23 cellular contexts compared by ENCODE assay signal in the genomic region with DNA sequence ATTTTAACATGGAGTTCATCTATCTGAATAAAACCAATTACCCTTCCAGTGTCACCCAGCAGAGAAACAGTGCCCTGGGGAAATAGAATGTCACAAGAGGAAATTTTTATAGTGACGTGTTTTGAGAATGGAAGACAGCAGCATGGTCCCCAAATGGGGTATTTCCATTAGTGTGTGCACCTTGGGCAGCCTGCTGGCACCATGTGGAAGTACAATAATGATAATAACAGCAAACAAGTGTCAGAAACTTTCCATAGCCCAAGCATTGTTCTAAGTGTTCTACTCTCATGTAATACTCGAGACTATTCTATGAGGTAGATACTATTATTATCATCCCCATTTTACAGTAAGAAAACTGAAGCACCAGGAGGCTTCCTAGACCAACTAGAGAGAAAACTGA. TPM values are rescaled to one million over a fixed set of nuclear protein-coding genes. Genes with fewer than 3 reads are reported as not detected.
DNase-seq lines count a peak whose midpoint lies in the region; ATAC-seq, FAIRE-seq and TF ChIP-seq lines count a peak whose summit lies in the region.
"Had no signal": no experiment of that assay in that cellular context is flagged by ENCODE, and none has a peak within 500 bp of the region (broad histone marks: within the 10 kb centered on the region; RNA-seq: fewer than 3 reads in every experiment).

No MANE protein-coding gene starts in this region.

- H3K9me1 ChIP-seq in endothelial cell of umbilical vein (replicated peaks; ENCODE audit: control insufficient read depth, extremely low read depth, insufficient read depth, low read length), result no peaks in the 10 kb centered on the region

- no peak overlapping the region for H3K4me3 Mint-ChIP-seq in natural killer cell
- H3K4me3 Mint-ChIP-seq: HFFc6; naive thymus-derived CD4-positive, alpha-beta T cell had no signal

- no TSS peak for BruUV-seq in endothelial cell of umbilical vein (replicated peaks; lab: Mats Ljungman, UMichigan)

- H2AFZ ChIP-seq in endothelial cell of umbilical vein (ENCODE audit: low read depth, low read length), result no peak overlapping the region

- H3K4me1 ChIP-seq in endothelial cell of umbilical vein (ENCODE audit: control insufficient read depth, extremely low read depth, insufficient read depth, low read length), result no peaks in the 10 kb centered on the region
- no peaks in the 10 kb centered on the region for H3K4me1 ChIP-seq in lower lobe of right lung
- H3K4me1 ChIP-seq: Peyer's patch had no signal

- no peak for TF ChIP-seq POLR2A in endothelial cell of umbilical vein (IDR thresholded peaks at IDR 0.05; ENCODE audit: low read depth, low read length)

- no peak overlapping the region for H3K9ac ChIP-seq in endothelial cell of umbilical vein (replicated peaks; ENCODE audit: extremely low read depth, insufficient read depth, low read length)

- peak; percentile 50 for FAIRE-seq in endothelial cell of umbilical vein (lab: Jason Lieb, UNC)
- FAIRE-seq: A204.1, colon had no signal

- intact Hi-C loops in endothelial cell of umbilical vein (cut with micrococcal nuclease) (no loop called here), lower lobe of right lung (cut with DNase I) (no loop called here), natural killer cell (cut with micrococcal nuclease) (no loop called here)

- no peaks in the 10 kb centered on the region for H3K9me3 Mint-ChIP-seq in natural killer cell

- no peak overlapping the region for H3K27ac ChIP-seq in endothelial cell of umbilical vein (ENCODE audit: insufficient read depth, low read depth, low read length)
- no peak overlapping the region for H3K27ac ChIP-seq in lower lobe of right lung

- no peaks in the 10 kb centered on the region for H4K20me1 ChIP-seq in endothelial cell of umbilical vein (replicated peaks; ENCODE audit: control insufficient read depth, extremely low read depth, insufficient read depth, low read length)

- H3K27me3 ChIP-seq in endothelial cell of umbilical vein (ENCODE audit: control insufficient read depth in 2 of 2, insufficient read depth in 2 of 2, low read length in 2 of 2), result peaks cover 20 to 54% of the 10 kb centered on the region in 2 experiments
- H3K27me3 ChIP-seq in lower lobe of right lung (ENCODE audit: low read depth), result peaks cover 30% of the 10 kb centered on the region
- H3K27me3 ChIP-seq: Peyer's patch had no signal

- dilution Hi-C loops in endothelial cell of umbilical vein (cut with MboI; ENCODE audit: extremely low pct_ligation_motif_present, low sequenced_read_pairs), result no loop called here

- no peaks in the 10 kb centered on the region for H3K36me3 ChIP-seq in endothelial cell of umbilical vein (ENCODE audit: control insufficient read depth in 2 of 2, extremely low read depth in 1 of 2, insufficient read depth in 2 of 2, low read length in 2 of 2)
- H3K36me3 ChIP-seq in lower lobe of right lung, result no peaks in the 10 kb centered on the region
- H3K36me3 ChIP-seq: Peyer's patch had no signal

- no peak overlapping the region for H3K4me2 ChIP-seq in endothelial cell of umbilical vein (ENCODE audit: insufficient read depth, low read length)

- TF ChIP-seq CTCF in endothelial cell of umbilical vein (IDR thresholded peaks at IDR 0.05; ENCODE audit: extremely low read depth in 1 of 2, insufficient read depth in 1 of 2, low read depth in 1 of 2, low read length in 2 of 2) (peak in 1 of 2 donors; percentile 11), retinal pigment epithelial cell (conservative IDR thresholded peaks at IDR 0.05; ENCODE audit: low read depth, low read length) (peak; percentile 26), lower lobe of right lung (IDR thresholded peaks at IDR 0.05) (no peak), natural killer cell (IDR thresholded peaks at IDR 0.05) (no peak)

- no peak for ATAC-seq in lower lobe of right lung
- no peak for ATAC-seq in natural killer cell
- ATAC-seq: naive thymus-derived CD4-positive, alpha-beta T cell; sciatic nerve had no signal

- H3K4me1 Mint-ChIP-seq in natural killer cell, result no peaks in the 10 kb centered on the region

- no peak overlapping the region for H3K27ac Mint-ChIP-seq in natural killer cell
- H3K27ac Mint-ChIP-seq: HFFc6; naive thymus-derived CD4-positive, alpha-beta T cell had no signal

- H3K4me3 ChIP-seq in endothelial cell of umbilical vein (replicated peaks in 1 of 3; ENCODE audit: insufficient read depth in 1 of 3, low read depth in 1 of 3, low read length in 3 of 3), result no peak overlapping the region
- no peak overlapping the region for H3K4me3 ChIP-seq in retinal pigment epithelial cell (ENCODE audit: low read length)
- H3K4me3 ChIP-seq in lower lobe of right lung, result no peak overlapping the region
- H3K4me3 ChIP-seq: Peyer's patch had no signal

- H3K27me3 Mint-ChIP-seq in natural killer cell (ENCODE audit: low read depth in 2 of 2), result peaks cover 23 to 31% of the 10 kb centered on the region in 2 donors

- H3K79me2 ChIP-seq in endothelial cell of umbilical vein (ENCODE audit: control insufficient read depth, insufficient read depth, low read length), result no peaks in the 10 kb centered on the region

- DNase-seq in NCI-H1105 treated with DMSO at 0.1 percent for 48 hours (lab: John Stamatoyannopoulos, UW) (peak; percentile 20), NCI-H1105 (lab: John Stamatoyannopoulos, UW) (no peak), NAMALWA (ENCODE audit: low spot score) (peak; percentile 16), endothelial cell of umbilical vein (ENCODE audit: low read depth, low spot score) (no peak), retinal pigment epithelial cell (ENCODE audit: low read depth) (no peak), lower lobe of right lung (no peak), natural killer cell (no peak), NCI-H446 (lab: John Stamatoyannopoulos, UW) (no peak)
- DNase-seq: activated CD4-positive, alpha-beta T cell treated with anti-CD3 and anti-CD28 coated beads for 4 hours; activated T-cell treated with anti-CD3 and anti-CD28 coated beads for 4 hours; COR-L47; erythroblast; HFFc6; KG1; naive thymus-derived CD4-positive, alpha-beta T cell; NCI-H1436 treated with DMSO at 0.1 percent for 48 hours; NCI-H526; Peyer's patch; stimulated activated CD4-positive, alpha-beta T cell treated with anti-CD3 and anti-CD28 coated beads, Interleukin-4, amount 100 ng/mL, for 1 hour; T-helper 2 cell had no signal

- H3K36me3 Mint-ChIP-seq in natural killer cell, result no peaks in the 10 kb centered on the region

- no peaks in the 10 kb centered on the region for H3K9me3 ChIP-seq in endothelial cell of umbilical vein (replicated peaks; ENCODE audit: control insufficient read depth, insufficient read depth, low read length)
- H3K9me3 ChIP-seq in lower lobe of right lung, result no peaks in the 10 kb centered on the region
- H3K9me3 ChIP-seq: Peyer's patch had no signal

- CTCF ChIA-PET in endothelial cell of umbilical vein (lab: Charles Lee), result interaction anchor here (2.6 kb wide), 1 partner anchor 92 kb away, joined by 7 read pairs; no protein-coding TSS in a partner anchor

- POLR2A ChIA-PET in endothelial cell of umbilical vein (lab: Charles Lee), result no interaction called here

TF ChIP-seq in endothelial cell of umbilical vein, 7 proteins besides CTCF, POLR2A, EP300 and RAD21:
- no peak for TF ChIP-seq EZH2 (IDR thresholded peaks at IDR 0.05; ENCODE audit: borderline replicate concordance, low read depth, low read length, severe bottlenecking)
- no peak for TF ChIP-seq FOS (IDR thresholded peaks at IDR 0.05; ENCODE audit: borderline replicate concordance, insufficient read depth, low read length)
- no peak for TF ChIP-seq JUN (IDR thresholded peaks at IDR 0.05; ENCODE audit: borderline replicate concordance, insufficient read depth, insufficient read length, low read depth)
- TF ChIP-seq GATA2 (IDR thresholded peaks at IDR 0.05; ENCODE audit: insufficient read depth, insufficient read length, low read depth, low read length), result no peak
- TF ChIP-seq MYC (IDR thresholded peaks at IDR 0.05; ENCODE audit: low read depth, low read length), result no peak
- TF ChIP-seq, protein P1, sequence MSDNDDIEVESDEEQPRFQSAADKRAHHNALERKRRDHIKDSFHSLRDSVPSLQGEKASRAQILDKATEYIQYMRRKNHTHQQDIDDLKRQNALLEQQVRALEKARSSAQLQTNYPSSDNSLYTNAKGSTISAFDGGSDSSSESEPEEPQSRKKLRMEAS (IDR thresholded peaks at IDR 0.05; ENCODE audit: insufficient read depth, insufficient read length), result no peak
- no peak for TF ChIP-seq POLR2AphosphoS5 (IDR thresholded peaks at IDR 0.05; ENCODE audit: insufficient read depth, low read depth, low read length)

RNA-seq across cellular contexts. Expression of gene PDE1C, which starts 2.2 kb away (rescaled TPM):
- total RNA-seq in endothelial cell of umbilical vein (2.9 and 3.1 TPM in 2 replicates), lower lobe of right lung (15.5 TPM), natural killer cell (not detected)
- polyA plus RNA-seq in endothelial cell of umbilical vein, result 0.75 and 0.90 TPM in 2 replicates
- 0.87 TPM in 2 replicates for polyA plus RNA-seq in endothelial cell of umbilical vein (2011; cell fraction: cytosol; rRNA removed)
- 1.7 and 2.0 TPM in 2 replicates for polyA plus RNA-seq in endothelial cell of umbilical vein (2011; cell fraction: nucleus; rRNA removed)
- 15.0 and 18.0 TPM in 2 replicates for polyA plus RNA-seq in endothelial cell of umbilical vein (2012)
- polyA minus RNA-seq in endothelial cell of umbilical vein, result 0.98 and 1.00 TPM in 2 replicates
- not detected for polyA minus RNA-seq in endothelial cell of umbilical vein (2011; cell fraction: cytosol; rRNA and poly(A)+ RNA removed)
- 4.0 and 4.2 TPM in 2 replicates for polyA minus RNA-seq in endothelial cell of umbilical vein (2011; cell fraction: nucleus; rRNA and poly(A)+ RNA removed)
- polyA plus RNA-seq: naive thymus-derived CD4-positive, alpha-beta T cell had no signal

Comparison
In these comparisons a context has a peak if more than half of its experiments do, and no peak if none do; other contexts are left out.
1. DNase-seq: peak in NCI-H1105 treated with DMSO at 0.1 percent for 48 hours (single experiment) and NAMALWA (single experiment); none in NCI-H1105 (single experiment), endothelial cell of umbilical vein (single experiment), retinal pigment epithelial cell (single experiment), lower lobe of right lung (single experiment), natural killer cell (single experiment) and NCI-H446 (0 of 2).